Comparison of ENCODE assay signal across 8 cellular contexts in the genomic region with DNA sequence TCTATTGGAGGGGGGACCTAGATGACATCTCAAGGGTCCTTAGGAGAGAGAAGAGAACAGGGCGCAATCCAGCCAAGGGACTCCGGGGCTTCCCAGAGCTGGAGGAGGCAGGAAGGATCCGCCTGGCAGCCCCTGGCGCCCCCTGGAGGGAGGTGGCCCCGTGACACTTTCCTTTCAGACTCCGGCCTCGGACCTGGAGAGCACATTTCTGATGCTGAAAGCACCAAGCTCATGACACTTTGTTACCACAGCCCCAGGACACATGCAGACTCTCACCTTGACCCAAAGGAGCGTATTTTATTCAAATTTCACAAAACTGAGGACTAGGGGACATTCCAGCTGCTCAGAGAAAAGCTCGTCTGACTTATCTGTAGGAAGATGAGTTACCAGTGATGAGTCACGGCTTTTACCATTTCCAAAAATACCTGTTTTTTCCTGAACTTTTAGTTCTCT. TPM values are rescaled to one million over a fixed set of nuclear protein-coding genes. Genes with fewer than 3 reads are reported as not detected.
DNase-seq lines count a peak whose midpoint lies in the region; ATAC-seq and TF ChIP-seq lines count a peak whose summit lies in the region.

No MANE protein-coding gene starts in this region.

- ATAC-seq in Panc1, result peak; percentile 86
- no peak for ATAC-seq in HG03097 (IDR thresholded peaks at IDR 0.05; ENCODE audit: low FRiP score, unreplicated experiment)
- ATAC-seq in HG03460 (IDR thresholded peaks at IDR 0.05; ENCODE audit: unreplicated experiment), result no peak

- CTCF ChIA-PET in Panc1 (lab: Charles Lee), result interaction anchor here (0.7 to 1.6 kb wide), 7 partner anchors 11 to 131 kb away, joined by 3 to 5 read pairs (median 4); no protein-coding TSS in a partner anchor

- no TSS peak for BruUV-seq in Panc1 (replicated peaks; lab: Mats Ljungman, UMichigan)

- no peaks in the 10 kb centered on the region for H3K9me3 ChIP-seq in Panc1 (ENCODE audit: control insufficient read depth, insufficient read depth, low read depth, low read length)
- no peaks in the 10 kb centered on the region for H3K9me3 ChIP-seq in adrenal gland (replicated peaks in 1 of 3)
- no peaks in the 10 kb centered on the region for H3K9me3 ChIP-seq in right atrium auricular region
- H3K9me3 ChIP-seq in skeletal muscle satellite cell (replicated peaks; ENCODE audit: low read length), result no peaks in the 10 kb centered on the region

- WGBS in adrenal gland, 4 donors, result 15 to 28% (median 18%) methylated on average over 6 to 10 of the region's 10 CpGs

- H3K27ac ChIP-seq in Panc1 (ENCODE audit: low read length) (peak overlapping the region; percentile 83), adrenal gland (peak overlapping the region; percentile 42 to 95 (median 75)), right atrium auricular region (peak overlapping the region; percentile 64 to 70)

- peak in 1 of 2 donors; percentile 24 for TF ChIP-seq POLR2A in adrenal gland (IDR thresholded peaks at IDR 0.05)

- H3K4me1 ChIP-seq in Panc1 (ENCODE audit: control insufficient read depth, insufficient read depth, low read length) (peaks cover 26% of the 10 kb centered on the region), adrenal gland (replicated peaks in 1 of 2) (peaks cover 5 to 31% of the 10 kb centered on the region in 2 donors), right atrium auricular region (peaks cover 0 to 42% of the 10 kb centered on the region in 2 donors), skeletal muscle satellite cell (ENCODE audit: control insufficient read depth, insufficient read depth, low read length) (peaks cover 42% of the 10 kb centered on the region)

- in situ Hi-C loops in Panc1 (cut with HindIII; ENCODE audit: low pct_unique_long_range_greater_than_20kb, low sequenced_read_pairs), result no loop called here

- peak; percentile 94 for TF ChIP-seq CTCF in Panc1 (IDR thresholded peaks at IDR 0.05)
- TF ChIP-seq CTCF in adrenal gland (IDR thresholded peaks at IDR 0.05), result peak; percentile 52 to 80 (median 72)
- TF ChIP-seq CTCF in right atrium auricular region (IDR thresholded peaks at IDR 0.05), result peak; percentile 58 to 74

- H3K27me3 ChIP-seq in Panc1 (ENCODE audit: control insufficient read depth, insufficient read depth, low read length) (no peaks in the 10 kb centered on the region), adrenal gland (no peaks in the 10 kb centered on the region), right atrium auricular region (no peaks in the 10 kb centered on the region), skeletal muscle satellite cell (ENCODE audit: control insufficient read depth, insufficient read depth, low read length) (no peaks in the 10 kb centered on the region)

- H3K4me2 ChIP-seq in skeletal muscle satellite cell (ENCODE audit: low read length), result peak overlapping the region; percentile 62

- DNase-seq in NCI-H524 (lab: John Stamatoyannopoulos, UW) (peak; percentile 33 to 61), NCI-H524 treated with DMSO at 0.1 percent for 48 hours (lab: John Stamatoyannopoulos, UW) (no peak), Panc1 (ENCODE audit: low read depth, low spot score) (no peak), adrenal gland (peak; percentile 83 to 92 (median 86)), right atrium auricular region (ENCODE audit: low spot score) (no peak)

- H3K4me3 ChIP-seq in Panc1 (ENCODE audit: low read depth in 2 of 2, low read length in 2 of 2), result no peak overlapping the region
- H3K4me3 ChIP-seq in adrenal gland, result no peak overlapping the region
- H3K4me3 ChIP-seq in right atrium auricular region, result no peak overlapping the region
- H3K4me3 ChIP-seq in skeletal muscle satellite cell (ENCODE audit: low read length), result peak overlapping the region; percentile 19

- peak overlapping the region; percentile 70 for H3K9ac ChIP-seq in skeletal muscle satellite cell (ENCODE audit: low read depth, low read length)

- intact Hi-C loops in Panc1 (cut with micrococcal nuclease; ENCODE audit: unreplicated experiment) (no loop called here), adrenal gland (cut with DNase I) (loop anchor here in 1 of 2 donors (5.0 kb wide), 1 partner anchor 133 kb away; no protein-coding TSS in a partner anchor)

- POLR2A ChIA-PET in Panc1 (lab: Charles Lee), result no interaction called here

- H3K36me3 ChIP-seq in Panc1 (ENCODE audit: control insufficient read depth, insufficient read depth, low read length) (no peaks in the 10 kb centered on the region), adrenal gland (replicated peaks in 1 of 2) (no peaks in the 10 kb centered on the region), right atrium auricular region (no peaks in the 10 kb centered on the region), skeletal muscle satellite cell (ENCODE audit: insufficient read depth, low read length) (no peaks in the 10 kb centered on the region)

RNA-seq across cellular contexts. Expression of a gene that starts 21.4 kb away (rescaled TPM):
- total RNA-seq in Panc1 (2021; ENCODE audit: unreplicated experiment) (59.6 TPM), adrenal gland (10 to 100 TPM; 13.1 to 41.1 (median 32.3) TPM), right atrium auricular region (10 to 100 TPM in 1 of 2 donors, 1 to 10 TPM in 1; 5.8 to 12.0 TPM)
- polyA plus RNA-seq in Panc1 (2012; ENCODE audit: insufficient read length), result 68.4 TPM
- 10 to 100 TPM; 33.2 to 68.9 (median 47.6) TPM for polyA plus RNA-seq in adrenal gland
- 16.4 and 18.0 TPM in 2 replicates for total RNA-seq in skeletal muscle satellite cell (2012; rRNA removed)

Comparison
In these comparisons a context has a peak if more than half of its experiments do, and no peak if none do; other contexts are left out.
1. DNase-seq: peak in NCI-H524 (2 of 2) and adrenal gland (7 of 7); none in NCI-H524 treated with DMSO at 0.1 percent for 48 hours (single experiment), Panc1 (single experiment) and right atrium auricular region (single experiment).
2. Peak in every context shown above with its lines, with median percentiles within 50 percentile points of each other: H3K27ac ChIP-seq and CTCF ChIP-seq.